8 cellular contexts compared by ENCODE assay signal in genomic region chr11:61827573-61828378, GRCh38. TPM values are rescaled to one million over a fixed set of nuclear protein-coding genes. Genes with fewer than 3 reads are reported as not detected.
DNase-seq lines count a peak whose midpoint lies in the region; ATAC-seq and TF ChIP-seq lines count a peak whose summit lies in the region.

FADS2 (plus strand) TSS chr11:61828300; CDS start chr11:61828391, 91 bp downstream.

- no peaks in the 10 kb centered on the region for H3K9me3 ChIP-seq in right lobe of liver

- peak within 1 kb of the TSS; percentile 55 to 88 (median 64) for H3K27ac ChIP-seq in right lobe of liver

- H3K36me3 ChIP-seq in right lobe of liver, result no peaks in the 10 kb centered on the region

- intact Hi-C loops in right lobe of liver (cut with DNase I), result no loop called here

- TF ChIP-seq POLR2A in right lobe of liver (IDR thresholded peaks at IDR 0.05), result no peak

- DNase-seq in AG08396 (ENCODE audit: low spot score) (peak; percentile 94), NCI-H510A (lab: John Stamatoyannopoulos, UW) (peak; percentile 97), ecto neural progenitor cell (ENCODE audit: low spot score) (peak; percentile 98), right lobe of liver (peak; percentile 86 to 96 (median 91))
- peak; percentile 34 to 43 for DNase-seq in activated CD4-positive, alpha-beta T cell treated with anti-CD3 and anti-CD28 coated beads, Interleukin-2, amount 50 U/mL, for 4 hours
- DNase-seq in stimulated activated CD4-positive, alpha-beta T cell treated with anti-CD3 and anti-CD28 coated beads, Interleukin-4, amount 100 ng/mL, for 1 hour, result peak; percentile 67

- peak within 1 kb of the TSS; percentile 56 to 62 (median 57) for H3K4me3 ChIP-seq in right lobe of liver

- WGBS in right lobe of liver (ENCODE audit: insufficient coverage, low coverage, low lambda C conversion rate, missing lambda C conversion rate), result under 1% methylated on average over 28 of the region's 83 CpGs

- peak; percentile 64 for ATAC-seq in GM19025 (IDR thresholded peaks at IDR 0.05; ENCODE audit: low read depth, unreplicated experiment)
- ATAC-seq in HG03196 (IDR thresholded peaks at IDR 0.05; ENCODE audit: unreplicated experiment), result peak; percentile 70
- peak; percentile 78 to 86 (median 82) for ATAC-seq in right lobe of liver

- no peak for TF ChIP-seq CTCF in right lobe of liver (IDR thresholded peaks at IDR 0.05)

- peaks cover 0 to 20% (median 9%) of the 10 kb centered on the region in 4 donors for H3K4me1 ChIP-seq in right lobe of liver

- H3K27me3 ChIP-seq in right lobe of liver, result no peaks in the 10 kb centered on the region

RNA-seq across cellular contexts. Expression of gene FADS2, which starts in this region (rescaled TPM):
- total RNA-seq in right lobe of liver, result 100 to 1,000 TPM in 4 of 6 experiments, 1 to 10 TPM in 2; 4.2 to 166 (median 110) TPM

Comparison
In these comparisons a context has a peak if more than half of its experiments do, and no peak if none do; other contexts are left out.
1. Peak in every context shown above with its lines: DNase-seq, ATAC-seq, H3K4me3 ChIP-seq and H3K27ac ChIP-seq.
2. DNase-seq: peak in every context shown above with its lines; median percentile 98 in ecto neural progenitor cell; 97 in NCI-H510A; 94 in AG08396; 91 in right lobe of liver; 67 in stimulated activated CD4-positive, alpha-beta T cell treated with anti-CD3 and anti-CD28 coated beads, Interleukin-4, amount 100 ng/mL, for 1 hour; 38 in activated CD4-positive, alpha-beta T cell treated with anti-CD3 and anti-CD28 coated beads, Interleukin-2, amount 50 U/mL, for 4 hours.